ENCODE assay signal across 18 cellular contexts in the genomic region with DNA sequence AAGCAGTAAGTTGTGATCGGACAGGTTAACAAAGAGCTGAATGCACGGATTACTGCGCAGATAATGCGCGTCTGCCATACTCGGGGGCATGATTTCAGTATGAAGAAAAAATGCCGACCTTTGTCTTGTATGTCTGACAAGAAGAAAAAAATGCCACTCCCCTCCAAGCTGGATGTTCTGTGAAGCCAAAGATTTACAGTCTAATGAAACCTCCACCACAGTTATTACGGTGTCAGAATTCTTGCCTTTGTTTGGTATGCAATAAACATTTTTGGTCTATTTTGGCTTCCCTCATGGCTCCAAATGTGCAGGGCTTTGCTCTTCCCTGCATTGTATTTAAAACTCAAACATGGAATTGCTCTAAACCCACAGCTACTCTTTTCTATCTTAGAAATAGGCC.
DNase-seq lines count a peak whose midpoint lies in the region; ATAC-seq and TF ChIP-seq lines count a peak whose summit lies in the region.
"Had no signal": no experiment of that assay in that cellular context is flagged by ENCODE, and none has a peak within 500 bp of the region (broad histone marks: within the 10 kb centered on the region; RNA-seq: fewer than 3 reads in every experiment).

No MANE protein-coding gene starts in this region.

- no peak overlapping the region for H3K4me3 Mint-ChIP-seq in stimulated activated naive B cell treated with anti-CD40 and anti-IgM and Interleukin-4, amounts not matched to agents 10 μg/mL and 1 μg/mL and 100 μg/mL, for 72 hours
- H3K4me3 Mint-ChIP-seq in activated CD4-positive, alpha-beta T cell treated with anti-CD3 and anti-CD28 coated beads, Interleukin-2, amount 10 ng/mL, durations not matched to agents 24 days and 14 days, result no peak overlapping the region
- H3K4me3 Mint-ChIP-seq: natural killer cell treated with Interleukin-12 subunit alpha and Interleukin-12 subunit beta and Interleukin-15 and Interleukin-18, amount 100 ng/mL, for 72 hours had no signal

- intact Hi-C loops in activated CD4-positive, alpha-beta T cell treated with anti-CD3 and anti-CD28 coated beads, Interleukin-2, amount 10 ng/mL, durations not matched to agents 24 days and 14 days (cut with micrococcal nuclease), result no loop called here
- intact Hi-C loops in body of pancreas (cut with DNase I), result no loop called here

- H3K27ac Mint-ChIP-seq in stimulated activated naive B cell treated with anti-CD40 and anti-IgM and Interleukin-4, amounts not matched to agents 10 μg/mL and 1 μg/mL and 100 μg/mL, for 72 hours, result no peak overlapping the region
- H3K27ac Mint-ChIP-seq in activated CD4-positive, alpha-beta T cell treated with anti-CD3 and anti-CD28 coated beads, Interleukin-2, amount 10 ng/mL, durations not matched to agents 24 days and 14 days, result no peak overlapping the region
- H3K27ac Mint-ChIP-seq: natural killer cell treated with Interleukin-12 subunit alpha and Interleukin-12 subunit beta and Interleukin-15 and Interleukin-18, amount 100 ng/mL, for 72 hours had no signal

- H3K9me3 ChIP-seq in HUES48 (ENCODE audit: control insufficient read depth, insufficient read depth, low read length), result no peaks in the 10 kb centered on the region
- H3K9me3 ChIP-seq in body of pancreas, result no peaks in the 10 kb centered on the region
- H3K9me3 ChIP-seq: adrenal gland, tibial artery had no signal

- H3K27me3 Mint-ChIP-seq in stimulated activated naive B cell treated with anti-CD40 and anti-IgM and Interleukin-4, amounts not matched to agents 10 μg/mL and 1 μg/mL and 100 μg/mL, for 72 hours, result peaks cover 4% of the 10 kb centered on the region in 2 donors
- peaks cover 25% of the 10 kb centered on the region for H3K27me3 Mint-ChIP-seq in activated CD4-positive, alpha-beta T cell treated with anti-CD3 and anti-CD28 coated beads, Interleukin-2, amount 10 ng/mL, durations not matched to agents 24 days and 14 days

- no peaks in the 10 kb centered on the region for H3K36me3 ChIP-seq in HUES48 (ENCODE audit: control insufficient read depth, insufficient read depth, low read length)
- no peaks in the 10 kb centered on the region for H3K36me3 ChIP-seq in body of pancreas (replicated peaks in 1 of 2; ENCODE audit: insufficient read depth in 1 of 2, low read depth in 2 of 2)
- H3K36me3 ChIP-seq: adrenal gland, tibial artery had no signal

- TF ChIP-seq CTCF in coronary artery (IDR thresholded peaks at IDR 0.05) (no peak), body of pancreas (IDR thresholded peaks at IDR 0.05) (no peak)

- H3K27ac ChIP-seq in HUES48 (ENCODE audit: low read depth, low read length), result peak overlapping the region; percentile 43
- no peak overlapping the region for H3K27ac ChIP-seq in coronary artery
- no peak overlapping the region for H3K27ac ChIP-seq in body of pancreas
- H3K27ac ChIP-seq: adrenal gland, tibial artery had no signal

- H3K9me3 Mint-ChIP-seq in stimulated activated naive B cell treated with anti-CD40 and anti-IgM and Interleukin-4, amounts not matched to agents 10 μg/mL and 1 μg/mL and 100 μg/mL, for 72 hours, result no peaks in the 10 kb centered on the region
- H3K9me3 Mint-ChIP-seq in activated CD4-positive, alpha-beta T cell treated with anti-CD3 and anti-CD28 coated beads, Interleukin-2, amount 10 ng/mL, durations not matched to agents 24 days and 14 days, result no peaks in the 10 kb centered on the region
- H3K9me3 Mint-ChIP-seq: natural killer cell treated with Interleukin-12 subunit alpha and Interleukin-12 subunit beta and Interleukin-15 and Interleukin-18, amount 100 ng/mL, for 72 hours had no signal

- H3K36me3 Mint-ChIP-seq in stimulated activated naive B cell treated with anti-CD40 and anti-IgM and Interleukin-4, amounts not matched to agents 10 μg/mL and 1 μg/mL and 100 μg/mL, for 72 hours, result no peaks in the 10 kb centered on the region
- H3K36me3 Mint-ChIP-seq in activated CD4-positive, alpha-beta T cell treated with anti-CD3 and anti-CD28 coated beads, Interleukin-2, amount 10 ng/mL, durations not matched to agents 24 days and 14 days (ENCODE audit: low read depth), result no peaks in the 10 kb centered on the region
- H3K36me3 Mint-ChIP-seq: natural killer cell treated with Interleukin-12 subunit alpha and Interleukin-12 subunit beta and Interleukin-15 and Interleukin-18, amount 100 ng/mL, for 72 hours had no signal

- no peak for DNase-seq in coronary artery (ENCODE audit: low spot score)
- DNase-seq in stimulated activated naive B cell treated with anti-CD40 and anti-IgM and Interleukin-4, amounts not matched to agents 10 μg/mL and 1 μg/mL and 100 μg/mL, for 72 hours, result no peak
- no peak for DNase-seq in activated CD4-positive, alpha-beta T cell treated with anti-CD3 and anti-CD28 coated beads, Interleukin-2, amount 10 ng/mL, durations not matched to agents 24 days and 14 days
- DNase-seq in amniotic stem cell (lab: John Stamatoyannopoulos, UW), result no peak
- DNase-seq in body of pancreas, result no peak
- DNase-seq: activated CD4-positive, CD25-positive, alpha-beta regulatory T cell; activated T-cell treated with anti-CD3 and anti-CD28 coated beads for 4 hours; GOT3; kidney glomerular epithelial cell; NCI-H187; NK-92 treated with Interleukin-12 subunit alpha and Interleukin-12 subunit beta, amount 100 ng/mL, for 24 hours; tibial artery had no signal

- peaks cover 6 to 23% of the 10 kb centered on the region in 2 donors for H3K4me1 Mint-ChIP-seq in stimulated activated naive B cell treated with anti-CD40 and anti-IgM and Interleukin-4, amounts not matched to agents 10 μg/mL and 1 μg/mL and 100 μg/mL, for 72 hours
- H3K4me1 Mint-ChIP-seq in activated CD4-positive, alpha-beta T cell treated with anti-CD3 and anti-CD28 coated beads, Interleukin-2, amount 10 ng/mL, durations not matched to agents 24 days and 14 days, result peaks cover 6% of the 10 kb centered on the region

- H3K9ac ChIP-seq in HUES48 (ENCODE audit: low read depth, low read length), result no peak overlapping the region

- peaks cover 12% of the 10 kb centered on the region for H3K4me1 ChIP-seq in HUES48 (ENCODE audit: control insufficient read depth, insufficient read depth, low read length)
- H3K4me1 ChIP-seq in body of pancreas, result no peaks in the 10 kb centered on the region

- 73 to 75% methylated on average over 8 of the region's 8 CpGs for WGBS in body of pancreas, 2 donors

- H3K4me3 ChIP-seq in HUES48 (ENCODE audit: low read depth, low read length), result no peak overlapping the region; the same call in 1 of the 2 replicates
- H3K4me3 ChIP-seq in coronary artery, result peak overlapping the region; percentile 6
- no peak overlapping the region for H3K4me3 ChIP-seq in body of pancreas
- H3K4me3 ChIP-seq: adrenal gland, skin epidermis had no signal

- ATAC-seq in GM19372 (IDR thresholded peaks at IDR 0.05; ENCODE audit: low read depth, unreplicated experiment), result peak; percentile 20
- peak; percentile 14 to 15 for ATAC-seq in stimulated activated naive B cell treated with anti-CD40 and anti-IgM and Interleukin-4, amounts not matched to agents 10 μg/mL and 1 μg/mL and 100 μg/mL, for 72 hours (replicated peaks)
- ATAC-seq in body of pancreas, result no peak
- ATAC-seq: HepG2; natural killer cell treated with Interleukin-12 subunit alpha and Interleukin-12 subunit beta and Interleukin-15 and Interleukin-18, amount 100 ng/mL, for 72 hours had no signal

- no peaks in the 10 kb centered on the region for H3K27me3 ChIP-seq in HUES48 (ENCODE audit: control insufficient read depth, insufficient read depth, low read length)
- no peaks in the 10 kb centered on the region for H3K27me3 ChIP-seq in body of pancreas
- H3K27me3 ChIP-seq: adrenal gland, tibial artery had no signal

- no peak for TF ChIP-seq POLR2A in body of pancreas (IDR thresholded peaks at IDR 0.05)
